1 cellular context compared by ENCODE assay signal in genomic region chr17:4533522-4534502, GRCh38.
TF ChIP-seq lines count a peak whose summit lies in the region.

No MANE protein-coding gene starts in this region.

TF ChIP-seq in A549, 52 proteins besides CTCF, POLR2A, EP300 and RAD21 (continued from another document):
- TF ChIP-seq MAX (IDR thresholded peaks at IDR 0.05) (peak; percentile 28; the same call in 1 of the 2 replicates), RCOR1 (IDR thresholded peaks at IDR 0.05; ENCODE audit: low read depth, low read length) (no peak), CBX8 (IDR thresholded peaks at IDR 0.05) (no peak), GATA3 (IDR thresholded peaks at IDR 0.05; ENCODE audit: borderline replicate concordance) (0 out of 2 replicates have a peak, but pooled peaks have one; percentile 9), BCL3 (IDR thresholded peaks at IDR 0.05) (peak; percentile 39; the same call in 2 of the 3 replicates), ESRRA (IDR thresholded peaks at IDR 0.05; ENCODE audit: borderline replicate concordance, low read length) (no peak), PHF8 (IDR thresholded peaks at IDR 0.05; ENCODE audit: borderline replicate concordance, low read depth) (no peak), HOXB5 (CRISPR knock-in tag; IDR thresholded peaks at IDR 0.05) (no peak), JUNB (IDR thresholded peaks at IDR 0.05) (no peak), TP53 (CRISPR knock-in tag; IDR thresholded peaks at IDR 0.05) (no peak), ZC3H11A (IDR thresholded peaks at IDR 0.05) (0 out of 2 replicates have a peak, but pooled peaks have one; percentile 4), HDAC2 (IDR thresholded peaks at IDR 0.05) (no peak), CBX2 (IDR thresholded peaks at IDR 0.05; ENCODE audit: borderline replicate concordance, low read depth) (no peak), CHD2 (IDR thresholded peaks at IDR 0.05; ENCODE audit: low read length, partially characterized antibody) (no peak), SMC3 (IDR thresholded peaks at IDR 0.05) (no peak), EHF (CRISPR knock-in tag; IDR thresholded peaks at IDR 0.05) (no peak), ELK1 (IDR thresholded peaks at IDR 0.05; ENCODE audit: low read depth, low read length) (no peak), MAFK (IDR thresholded peaks at IDR 0.05; ENCODE audit: partially characterized antibody) (no peak), KDM1A (IDR thresholded peaks at IDR 0.05; ENCODE audit: low read depth) (no peak), KDM5A (IDR thresholded peaks at IDR 0.05) (no peak), EHMT2 (IDR thresholded peaks at IDR 0.05; ENCODE audit: low read depth) (no peak), NR3C1 (IDR thresholded peaks at IDR 0.05) (no peak), RNF2 (IDR thresholded peaks at IDR 0.05; ENCODE audit: borderline replicate concordance, low read depth) (no peak), ZFP36 (IDR thresholded peaks at IDR 0.05; ENCODE audit: borderline replicate concordance, partially characterized antibody) (no peak), CHD4 (IDR thresholded peaks at IDR 0.05; ENCODE audit: borderline replicate concordance) (no peak), HOXA7 (CRISPR knock-in tag; IDR thresholded peaks at IDR 0.05) (peak; percentile 46; the same call in 1 of the 2 replicates), NFE2L2 (conservative IDR thresholded peaks at IDR 0.05; ENCODE audit: low read length) (no peak), NPAS2 (CRISPR knock-in tag; IDR thresholded peaks at IDR 0.05; ENCODE audit: borderline replicate concordance) (no peak), FOSL2 (IDR thresholded peaks at IDR 0.05) (no peak), FOSL2 (CRISPR knock-in tag; IDR thresholded peaks at IDR 0.05) (no peak), ZNF302 (CRISPR knock-in tag; IDR thresholded peaks at IDR 0.05) (no peak), RFX5 (IDR thresholded peaks at IDR 0.05) (no peak), FOSB (CRISPR knock-in tag; IDR thresholded peaks at IDR 0.05) (peak; percentile 67; the same call in 1 of the 2 replicates), E2F6 (IDR thresholded peaks at IDR 0.05; ENCODE audit: borderline replicate concordance, low read depth) (no peak), TFCP2L1 (CRISPR knock-in tag; IDR thresholded peaks at IDR 0.05) (peak; percentile 30; the same call in 1 of the 2 replicates), ATOH8 (CRISPR knock-in tag; IDR thresholded peaks at IDR 0.05; ENCODE audit: low read depth) (no peak)
- TF ChIP-seq, protein P1, sequence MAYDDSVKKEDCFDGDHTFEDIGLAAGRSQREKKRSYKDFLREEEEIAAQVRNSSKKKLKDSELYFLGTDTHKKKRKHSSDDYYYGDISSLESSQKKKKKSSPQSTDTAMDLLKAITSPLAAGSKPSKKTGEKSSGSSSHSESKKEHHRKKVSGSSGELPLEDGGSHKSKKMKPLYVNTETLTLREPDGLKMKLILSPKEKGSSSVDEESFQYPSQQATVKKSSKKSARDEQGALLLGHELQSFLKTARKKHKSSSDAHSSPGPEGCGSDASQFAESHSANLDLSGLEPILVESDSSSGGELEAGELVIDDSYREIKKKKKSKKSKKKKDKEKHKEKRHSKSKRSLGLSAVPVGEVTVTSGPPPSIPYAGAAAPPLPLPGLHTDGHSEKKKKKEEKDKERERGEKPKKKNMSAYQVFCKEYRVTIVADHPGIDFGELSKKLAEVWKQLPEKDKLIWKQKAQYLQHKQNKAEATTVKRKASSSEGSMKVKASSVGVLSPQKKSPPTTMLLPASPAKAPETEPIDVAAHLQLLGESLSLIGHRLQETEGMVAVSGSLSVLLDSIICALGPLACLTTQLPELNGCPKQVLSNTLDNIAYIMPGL (CRISPR knock-in tag; IDR thresholded peaks at IDR 0.05; ENCODE audit: borderline replicate concordance) = no peak
- TF ChIP-seq, protein P2, sequence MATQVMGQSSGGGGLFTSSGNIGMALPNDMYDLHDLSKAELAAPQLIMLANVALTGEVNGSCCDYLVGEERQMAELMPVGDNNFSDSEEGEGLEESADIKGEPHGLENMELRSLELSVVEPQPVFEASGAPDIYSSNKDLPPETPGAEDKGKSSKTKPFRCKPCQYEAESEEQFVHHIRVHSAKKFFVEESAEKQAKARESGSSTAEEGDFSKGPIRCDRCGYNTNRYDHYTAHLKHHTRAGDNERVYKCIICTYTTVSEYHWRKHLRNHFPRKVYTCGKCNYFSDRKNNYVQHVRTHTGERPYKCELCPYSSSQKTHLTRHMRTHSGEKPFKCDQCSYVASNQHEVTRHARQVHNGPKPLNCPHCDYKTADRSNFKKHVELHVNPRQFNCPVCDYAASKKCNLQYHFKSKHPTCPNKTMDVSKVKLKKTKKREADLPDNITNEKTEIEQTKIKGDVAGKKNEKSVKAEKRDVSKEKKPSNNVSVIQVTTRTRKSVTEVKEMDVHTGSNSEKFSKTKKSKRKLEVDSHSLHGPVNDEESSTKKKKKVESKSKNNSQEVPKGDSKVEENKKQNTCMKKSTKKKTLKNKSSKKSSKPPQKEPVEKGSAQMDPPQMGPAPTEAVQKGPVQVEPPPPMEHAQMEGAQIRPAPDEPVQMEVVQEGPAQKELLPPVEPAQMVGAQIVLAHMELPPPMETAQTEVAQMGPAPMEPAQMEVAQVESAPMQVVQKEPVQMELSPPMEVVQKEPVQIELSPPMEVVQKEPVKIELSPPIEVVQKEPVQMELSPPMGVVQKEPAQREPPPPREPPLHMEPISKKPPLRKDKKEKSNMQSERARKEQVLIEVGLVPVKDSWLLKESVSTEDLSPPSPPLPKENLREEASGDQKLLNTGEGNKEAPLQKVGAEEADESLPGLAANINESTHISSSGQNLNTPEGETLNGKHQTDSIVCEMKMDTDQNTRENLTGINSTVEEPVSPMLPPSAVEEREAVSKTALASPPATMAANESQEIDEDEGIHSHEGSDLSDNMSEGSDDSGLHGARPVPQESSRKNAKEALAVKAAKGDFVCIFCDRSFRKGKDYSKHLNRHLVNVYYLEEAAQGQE (IDR thresholded peaks at IDR 0.05) = no peak
- TF ChIP-seq, protein P3, sequence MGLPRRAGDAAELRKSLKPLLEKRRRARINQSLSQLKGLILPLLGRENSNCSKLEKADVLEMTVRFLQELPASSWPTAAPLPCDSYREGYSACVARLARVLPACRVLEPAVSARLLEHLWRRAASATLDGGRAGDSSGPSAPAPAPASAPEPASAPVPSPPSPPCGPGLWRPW (IDR thresholded peaks at IDR 0.05) = no peak
